ENCODE assay signal across 16 cellular contexts in genomic region chr21:41601573-41602371, GRCh38.
A peak's percentile ranks its signal among the peaks of the same experiment; 100 is the strongest.
DNase-seq lines count a peak whose midpoint lies in the region; ATAC-seq, FAIRE-seq and TF ChIP-seq lines count a peak whose summit lies in the region.
"Had no signal": no experiment of that assay in that cellular context is flagged by ENCODE, and none has a peak within 500 bp of the region (broad histone marks: within the 10 kb centered on the region; RNA-seq: fewer than 3 reads in every experiment).

No MANE protein-coding gene starts in this region.

- H3K4ac ChIP-seq in mesenchymal stem cell (ENCODE audit: low read depth in 1 of 2, low read length in 2 of 2) = no peak overlapping the region

- H3K9me3 ChIP-seq in HEK293 (ENCODE audit: control insufficient read depth, insufficient read depth, low read depth, low read length) (no peaks in the 10 kb centered on the region), GM12878 (replicated peaks; ENCODE audit: control insufficient read depth, insufficient read depth, low read length) (no peaks in the 10 kb centered on the region; the same call in 2 of the 3 replicates), left lung (no peaks in the 10 kb centered on the region), mesenchymal stem cell (ENCODE audit: control insufficient read depth, low read length) (no peaks in the 10 kb centered on the region), transverse colon (no peaks in the 10 kb centered on the region)

- no TSS peak for BruUV-seq in GM12878 (replicated peaks; lab: Mats Ljungman, UMichigan)

- H2BK12ac ChIP-seq in mesenchymal stem cell (ENCODE audit: low read length in 2 of 2) = no peak overlapping the region

- H3K9ac ChIP-seq in GM12878 (ENCODE audit: control insufficient read depth, insufficient read depth, low read length) = no peak overlapping the region
- H3K9ac ChIP-seq in mesenchymal stem cell (ENCODE audit: low read length) = no peak overlapping the region

- no peak overlapping the region for H2AK5ac ChIP-seq in mesenchymal stem cell (ENCODE audit: low read length, severe bottlenecking)

- CTCF ChIA-PET in HEK293 (lab: Yijun Ruan, JAX) = interaction anchor here (0.5 to 2.7 kb wide), 8 partner anchors 8 to 516 kb away, joined by 3 to 12 read pairs (median 6); no protein-coding TSS in a partner anchor
- CTCF ChIA-PET in GM12878 (lab: Yijun Ruan, JAX) = interaction anchor here (0.7 to 2.1 kb wide), 8 partner anchors 8 to 318 kb away, joined by 3 to 8 read pairs (median 4); no protein-coding TSS in a partner anchor

- SMC1A ChIA-PET in GM12878 (lab: Charles Lee; ENCODE audit: uncharacterized antibody, unreplicated experiment) = interaction anchor here (1.6 kb wide), 1 partner anchor 319 kb away, joined by 3 read pairs; no protein-coding TSS in a partner anchor

- intact Hi-C loops in GM12878 (cut with micrococcal nuclease; ENCODE audit: unreplicated experiment) = loop anchor here (5.0 kb wide), 1 partner anchor 119 kb away; no protein-coding TSS in a partner anchor
- intact Hi-C loops in left lung (cut with DNase I) = no loop called here
- intact Hi-C loops in transverse colon (cut with DNase I; ENCODE audit: low total_unique reads) = no loop called here

- H3K23ac ChIP-seq in mesenchymal stem cell (ENCODE audit: low read length in 2 of 2) = no peak overlapping the region

- H3K27ac ChIP-seq in HEK293 (ENCODE audit: extremely low read depth, low read depth, low read length) (no peak overlapping the region), GM12878 (ENCODE audit: control insufficient read depth, insufficient read depth) (no peak overlapping the region), left lung (peak overlapping the region in 1 of 2 donors; percentile 13), mesenchymal stem cell (ENCODE audit: low read length, poor library complexity, severe bottlenecking) (no peak overlapping the region), transverse colon (no peak overlapping the region)

- H2AFZ ChIP-seq in GM12878 (ENCODE audit: control insufficient read depth, low read depth, low read length) (no peak overlapping the region), mesenchymal stem cell (ENCODE audit: low read depth, low read length) (no peak overlapping the region)

- no peaks in the 10 kb centered on the region; a peak in 1 of 4 replicates for H3K27me3 ChIP-seq in GM12878 (replicated peaks in 1 of 2; ENCODE audit: control insufficient read depth in 2 of 2, insufficient read depth in 2 of 2, low read length in 1 of 2)
- peaks cover 0 to 5% of the 10 kb centered on the region in 2 donors for H3K27me3 ChIP-seq in left lung
- peaks cover 9 to 66% of the 10 kb centered on the region in 2 experiments for H3K27me3 ChIP-seq in mesenchymal stem cell (ENCODE audit: control insufficient read depth in 1 of 2, insufficient read depth in 1 of 2, low read length in 2 of 2)
- peaks cover 6% of the 10 kb centered on the region for H3K27me3 ChIP-seq in transverse colon

- no peak overlapping the region for H3K18ac ChIP-seq in mesenchymal stem cell (ENCODE audit: low read depth in 1 of 2, low read length in 2 of 2)

- POLR2A ChIA-PET in HEK293 (lab: Yijun Ruan, JAX) = interaction anchor here (1.1 kb wide), 1 partner anchor 599 kb away, joined by 3 read pairs; no protein-coding TSS in a partner anchor
- POLR2A ChIA-PET in GM12878 (lab: Charles Lee) = interaction anchor here (0.6 kb wide), 1 partner anchor 532 kb away, joined by 5 read pairs; no protein-coding TSS in a partner anchor

- no peak overlapping the region for H2BK15ac ChIP-seq in mesenchymal stem cell (ENCODE audit: low read depth, poor library complexity, severe bottlenecking)

- ATAC-seq in GM12878 = peak; percentile 71
- ATAC-seq in left lung = peak; percentile 57
- ATAC-seq: left ventricle myocardium superior had no signal

- no peak overlapping the region for H2BK5ac ChIP-seq in mesenchymal stem cell (ENCODE audit: low read depth, low read length, poor library complexity, severe bottlenecking)

- DNase-seq in A172 (ENCODE audit: low spot score) (peak; percentile 91), GM12878 (ENCODE audit: low read depth, low spot score) (peak; percentile 16), left lung (peak in 1 of 2 donors; percentile 52), mesenchymal stem cell (no peak), transverse colon (no peak), NCI-H1436 (lab: John Stamatoyannopoulos, UW) (no peak)
- no peak for DNase-seq in stimulated activated CD4-positive, alpha-beta T cell treated with anti-CD3 and anti-CD28 coated beads, Interleukin-4, amount 100 ng/mL, for 24 hours
- DNase-seq: activated CD4-positive, CD25-positive, alpha-beta regulatory T cell treated with anti-CD3 and anti-CD28 coated beads, Interleukin-2, amount 50 U/mL, for 72 hours; central memory CD4-positive, alpha-beta T cell; H7; left ventricle myocardium superior; NCI-H524; SHP77 treated with DMSO at 0.1 percent for 48 hours; stimulated activated CD4-positive, alpha-beta T cell treated with anti-CD3 and anti-CD28 coated beads, Interleukin-2, amount 100 ng/mL, for 48 hours had no signal

- no peak overlapping the region for H3K14ac ChIP-seq in mesenchymal stem cell (ENCODE audit: low read length in 2 of 2)

- H3K4me2 ChIP-seq in GM12878 (ENCODE audit: control insufficient read depth, insufficient read depth) (no peak overlapping the region), mesenchymal stem cell (ENCODE audit: low read length, poor library complexity, severe bottlenecking) (no peak overlapping the region)

- 16% methylated on average over 11 of the region's 11 CpGs for WGBS in GM12878 (ENCODE audit: insufficient coverage, insufficient replicate concordance, low lambda C conversion rate, missing lambda C conversion rate)
- 72% methylated on average over 11 of the region's 11 CpGs for WGBS in mesenchymal stem cell
- 39 to 60% methylated on average over 1 to 11 of the region's 11 CpGs for WGBS in transverse colon (ENCODE audit: low coverage in 1 of 2), 2 donors

- in situ Hi-C loops in GM12878 (cut with MboI) = no loop called here
- in situ Hi-C loops in transverse colon (cut with MboI; ENCODE audit: low pct_ligation_motif_present in 1 of 4, low pct_unique_long_range_greater_than_20kb in 1 of 4, low sequenced_read_pairs in 3 of 4) = loop anchor here in 1 of 4 donors (25.0 kb wide), 1 partner anchor 511 kb away; no protein-coding TSS in a partner anchor

- TF ChIP-seq CTCF in HEK293 (tag by site-specific recombination; IDR thresholded peaks at IDR 0.05) (no peak), GM12878 (IDR thresholded peaks at IDR 0.05 in 2 of 3, conservative IDR thresholded peaks at IDR 0.05 in 1 of 3; ENCODE audit: control insufficient read depth in 2 of 3, extremely low read depth in 1 of 3, insufficient read depth in 1 of 3, low read depth in 3 of 3, low read length in 3 of 3) (no peak), left lung (IDR thresholded peaks at IDR 0.05) (no peak), transverse colon (IDR thresholded peaks at IDR 0.05) (no peak)

- no peaks in the 10 kb centered on the region for H3K36me3 ChIP-seq in HEK293 (ENCODE audit: control insufficient read depth in 2 of 2, insufficient read depth in 1 of 2, low read length in 2 of 2)
- H3K36me3 ChIP-seq in GM12878 (ENCODE audit: control insufficient read depth in 2 of 2, insufficient read depth in 2 of 2, low read length in 1 of 2) = no peaks in the 10 kb centered on the region
- no peaks in the 10 kb centered on the region for H3K36me3 ChIP-seq in left lung
- H3K36me3 ChIP-seq in mesenchymal stem cell (ENCODE audit: control insufficient read depth in 1 of 2, insufficient read depth in 2 of 2, low read depth in 1 of 2, low read length in 2 of 2) = no peaks in the 10 kb centered on the region
- no peaks in the 10 kb centered on the region for H3K36me3 ChIP-seq in transverse colon

- no peak overlapping the region for H3K4me3 ChIP-seq in HEK293 (ENCODE audit: low read depth, low read length)
- no peak overlapping the region for H3K4me3 ChIP-seq in GM12878
- H3K4me3 ChIP-seq in left lung = no peak overlapping the region
- H3K4me3 ChIP-seq in mesenchymal stem cell (ENCODE audit: insufficient read depth in 1 of 2, low read depth in 1 of 2, low read length in 2 of 2) = peak overlapping the region in 1 of 2 experiments; percentile 6
- no peak overlapping the region for H3K4me3 ChIP-seq in transverse colon

- H3K4me1 ChIP-seq in HEK293 (ENCODE audit: control insufficient read depth, insufficient read depth, low read length) = no peaks in the 10 kb centered on the region
- H3K4me1 ChIP-seq in GM12878 (ENCODE audit: control insufficient read depth, insufficient read depth, low read length) = peaks cover 6% of the 10 kb centered on the region; the same call in 1 of the 2 replicates
- peaks cover 0 to 3% of the 10 kb centered on the region in 2 donors for H3K4me1 ChIP-seq in left lung
- H3K4me1 ChIP-seq in mesenchymal stem cell (ENCODE audit: control insufficient read depth, insufficient read depth, low read depth, low read length) = peaks cover 2% of the 10 kb centered on the region
- H3K4me1 ChIP-seq in transverse colon = peaks cover 6 to 11% (median 7%) of the 10 kb centered on the region in 4 donors

- no peak overlapping the region for H4K8ac ChIP-seq in mesenchymal stem cell (ENCODE audit: low read length)

- no peaks in the 10 kb centered on the region for H4K20me1 ChIP-seq in GM12878 (ENCODE audit: control insufficient read depth, insufficient read depth)

- TF ChIP-seq RAD21 in GM12878 (IDR thresholded peaks at IDR 0.05; ENCODE audit: insufficient read depth, low read depth, low read length) = no peak

- H2BK120ac ChIP-seq in mesenchymal stem cell (ENCODE audit: low read depth, low read length) = no peak overlapping the region

- FAIRE-seq in GM12878 (lab: Jason Lieb, UNC) = no peak
- FAIRE-seq: GM19239 had no signal

- TF ChIP-seq EP300 in GM12878 (IDR thresholded peaks at IDR 0.05; ENCODE audit: borderline replicate concordance in 1 of 2, control insufficient read depth in 1 of 2, low read depth in 2 of 2, low read length in 2 of 2) = no peak
- no peak for TF ChIP-seq EP300 in transverse colon (IDR thresholded peaks at IDR 0.05; ENCODE audit: low read depth)

- no peak for TF ChIP-seq POLR2A in GM12878 (IDR thresholded peaks at IDR 0.05; ENCODE audit: low read depth, low read length)
- TF ChIP-seq POLR2A in transverse colon (IDR thresholded peaks at IDR 0.05) = no peak

- no peaks in the 10 kb centered on the region for H3K79me2 ChIP-seq in GM12878 (ENCODE audit: control insufficient read depth, insufficient read depth, low read length)

- RAD21 ChIA-PET in GM12878 (lab: Charles Lee; ENCODE audit: unreplicated experiment) = interaction anchor here (1.3 to 1.6 kb wide), 2 partner anchors 21 to 318 kb away, joined by 3 to 5 read pairs; no protein-coding TSS in a partner anchor

- no peaks in the 10 kb centered on the region for H3K79me1 ChIP-seq in mesenchymal stem cell (replicated peaks; ENCODE audit: low read length, poor library complexity, severe bottlenecking)

- H4K91ac ChIP-seq in mesenchymal stem cell (ENCODE audit: low read length) = no peak overlapping the region

TF ChIP-seq in HEK293, 187 proteins besides CTCF, POLR2A, EP300 and RAD21 (continues in another document):
- peak; percentile 95 for TF ChIP-seq ZNF768 (tag by site-specific recombination; IDR thresholded peaks at IDR 0.05)

TF ChIP-seq in GM12878, 131 proteins besides CTCF, POLR2A, EP300 and RAD21 (continues in another document):
- TF ChIP-seq SMARCA5 (IDR thresholded peaks at IDR 0.05) (peak; percentile 66; the same call in 1 of the 2 replicates), BHLHE40 (IDR thresholded peaks at IDR 0.05; ENCODE audit: borderline replicate concordance in 1 of 2, low read depth in 2 of 2, low read length in 1 of 2) (peak in 1 of 2 experiments; percentile 40; a peak in 1 of 4 replicates)

Comparison
In these comparisons a context has a peak if more than half of its experiments do, and no peak if none do; other contexts are left out.
1. DNase-seq: peak in A172 (single experiment) and GM12878 (single experiment); none in stimulated activated CD4-positive, alpha-beta T cell treated with anti-CD3 and anti-CD28 coated beads, Interleukin-4, amount 100 ng/mL, for 24 hours (single experiment), mesenchymal stem cell (single experiment), transverse colon (single experiment) and NCI-H1436 (single experiment).